ENCODE assay signal across 8 cellular contexts in genomic region chr16:10965440-10966039, GRCh38. TPM values are rescaled to one million over a fixed set of nuclear protein-coding genes. Genes with fewer than 3 reads are reported as not detected.
A peak's percentile ranks its signal among the peaks of the same experiment; 100 is the strongest.
DNase-seq lines count a peak whose midpoint lies in the region; ATAC-seq and TF ChIP-seq lines count a peak whose summit lies in the region.

No MANE protein-coding gene starts in this region.

- POLR2A ChIA-PET in CD4-positive, alpha-beta memory T cell (lab: Charles Lee; ENCODE audit: partially characterized antibody), result interaction anchor here (1.3 to 7.3 kb wide), 6 partner anchors 23 to 390 kb away, joined by 3 to 83 read pairs (median 7); partner anchors contain the start of genes DEXI, RMI2 and SOCS1

- peak overlapping the region; percentile 45 for H3K27ac ChIP-seq in CD4-positive, alpha-beta memory T cell (ENCODE audit: low read depth, low read length)

- H3K27me3 Mint-ChIP-seq in CD4-positive, alpha-beta memory T cell, result no peaks in the 10 kb centered on the region
- H3K27me3 Mint-ChIP-seq in T-helper 1 cell treated with Interleukin-12 subunit alpha and Interleukin-12 subunit beta and Interleukin-4 antibody, amounts not matched to agents 30 μg/mL and 1 μg/mL, for 36 hours (ENCODE audit: low read depth), result no peaks in the 10 kb centered on the region

- intact Hi-C loops in CD4-positive, alpha-beta memory T cell (cut with micrococcal nuclease), result loop anchor here (2.0 kb wide), 2 partner anchors 331 to 439 kb away; no protein-coding TSS in a partner anchor
- intact Hi-C loops in posterior cingulate gyrus (cut with DNase I), result loop anchor here (2.0 kb wide), 2 partner anchors 289 to 391 kb away; no protein-coding TSS in a partner anchor

- H3K4me3 Mint-ChIP-seq in CD4-positive, alpha-beta memory T cell, result peak overlapping the region in 3 of 8 donors; percentile 60 to 83 (median 82)
- H3K4me3 Mint-ChIP-seq in T-helper 1 cell treated with Interleukin-12 subunit alpha and Interleukin-12 subunit beta and Interleukin-4 antibody, amounts not matched to agents 30 μg/mL and 1 μg/mL, for 36 hours, result peak overlapping the region; percentile 54

- peak overlapping the region; percentile 88 to 95 (median 92) for H3K27ac Mint-ChIP-seq in CD4-positive, alpha-beta memory T cell
- H3K27ac Mint-ChIP-seq in T-helper 1 cell treated with Interleukin-12 subunit alpha and Interleukin-12 subunit beta and Interleukin-4 antibody, amounts not matched to agents 30 μg/mL and 1 μg/mL, for 36 hours, result peak overlapping the region; percentile 91

- H3K36me3 ChIP-seq in CD4-positive, alpha-beta memory T cell (ENCODE audit: insufficient read depth, low read length), result peaks cover 15% of the 10 kb centered on the region

- peaks cover 20% of the 10 kb centered on the region for H3K4me1 ChIP-seq in CD4-positive, alpha-beta memory T cell (ENCODE audit: insufficient read depth, low read length)

- peaks cover 21 to 35% (median 26%) of the 10 kb centered on the region in 4 donors for H3K4me1 Mint-ChIP-seq in CD4-positive, alpha-beta memory T cell
- peaks cover 52% of the 10 kb centered on the region for H3K4me1 Mint-ChIP-seq in T-helper 1 cell treated with Interleukin-12 subunit alpha and Interleukin-12 subunit beta and Interleukin-4 antibody, amounts not matched to agents 30 μg/mL and 1 μg/mL, for 36 hours (ENCODE audit: low read depth)

- H3K4me3 ChIP-seq in CD4-positive, alpha-beta memory T cell (ENCODE audit: low read length in 2 of 2), result no peak overlapping the region

- peak in 1 of 5 donors; percentile 61 for DNase-seq in CD4-positive, alpha-beta memory T cell
- DNase-seq in posterior cingulate gyrus (no peak), HuH-7.5 (ENCODE audit: low spot score) (no peak), NCI-H1930 (lab: John Stamatoyannopoulos, UW) (no peak)

- CTCF ChIA-PET in CD4-positive, alpha-beta memory T cell (lab: Charles Lee; ENCODE audit: partially characterized antibody), result interaction anchor here (0.7 to 13.2 kb wide), 18 partner anchors 15 to 749 kb away, joined by 3 to 197 read pairs (median 14); partner anchors contain the start of genes SOCS1 and TNP2

- ATAC-seq in GM18907 (IDR thresholded peaks at IDR 0.05; ENCODE audit: unreplicated experiment), result peak; percentile 68
- peak; percentile 56 for ATAC-seq in HG02870 (IDR thresholded peaks at IDR 0.05; ENCODE audit: unreplicated experiment)
- ATAC-seq in SK-N-SH treated with all-trans-retinoic acid at 6 μM for 48 hours, result no peak

- H3K36me3 Mint-ChIP-seq in CD4-positive, alpha-beta memory T cell, result peaks cover 35 to 50% of the 10 kb centered on the region in 2 donors
- peaks cover 45% of the 10 kb centered on the region for H3K36me3 Mint-ChIP-seq in T-helper 1 cell treated with Interleukin-12 subunit alpha and Interleukin-12 subunit beta and Interleukin-4 antibody, amounts not matched to agents 30 μg/mL and 1 μg/mL, for 36 hours (ENCODE audit: low read depth)

- H3K9me3 ChIP-seq in CD4-positive, alpha-beta memory T cell (ENCODE audit: control insufficient read depth in 1 of 2, low read length in 2 of 2), result no peaks in the 10 kb centered on the region

- no peaks in the 10 kb centered on the region for H3K27me3 ChIP-seq in CD4-positive, alpha-beta memory T cell (ENCODE audit: insufficient read depth, low read length)

- no peaks in the 10 kb centered on the region for H3K9me3 Mint-ChIP-seq in CD4-positive, alpha-beta memory T cell
- H3K9me3 Mint-ChIP-seq in T-helper 1 cell treated with Interleukin-12 subunit alpha and Interleukin-12 subunit beta and Interleukin-4 antibody, amounts not matched to agents 30 μg/mL and 1 μg/mL, for 36 hours, result peaks cover 7% of the 10 kb centered on the region

TF ChIP-seq in SK-N-SH treated with all-trans-retinoic acid at 6 μM for 48 hours, 23 proteins besides CTCF, POLR2A, EP300 and RAD21:
- TF ChIP-seq ISL1 (CRISPR knock-in tag; IDR thresholded peaks at IDR 0.05) (no peak), TCF4 (CRISPR knock-in tag; IDR thresholded peaks at IDR 0.05; ENCODE audit: borderline replicate concordance) (no peak), ZC3H10 (CRISPR knock-in tag; IDR thresholded peaks at IDR 0.05) (no peak), ZFP3 (CRISPR knock-in tag; IDR thresholded peaks at IDR 0.05) (no peak), SNAI2 (CRISPR knock-in tag; IDR thresholded peaks at IDR 0.05) (no peak), CSRNP3 (CRISPR knock-in tag; IDR thresholded peaks at IDR 0.05) (no peak), RARB (CRISPR knock-in tag; IDR thresholded peaks at IDR 0.05) (no peak), BACH2 (CRISPR knock-in tag; IDR thresholded peaks at IDR 0.05; ENCODE audit: borderline replicate concordance) (no peak), GLIS3 (CRISPR knock-in tag; IDR thresholded peaks at IDR 0.05) (no peak), TSHZ2 (CRISPR knock-in tag; IDR thresholded peaks at IDR 0.05) (no peak), ZNF70 (CRISPR knock-in tag; IDR thresholded peaks at IDR 0.05) (no peak), ZNF8 (CRISPR knock-in tag; IDR thresholded peaks at IDR 0.05) (no peak), TOX (CRISPR knock-in tag; IDR thresholded peaks at IDR 0.05; ENCODE audit: borderline replicate concordance) (no peak)
- TF ChIP-seq, protein P1, sequence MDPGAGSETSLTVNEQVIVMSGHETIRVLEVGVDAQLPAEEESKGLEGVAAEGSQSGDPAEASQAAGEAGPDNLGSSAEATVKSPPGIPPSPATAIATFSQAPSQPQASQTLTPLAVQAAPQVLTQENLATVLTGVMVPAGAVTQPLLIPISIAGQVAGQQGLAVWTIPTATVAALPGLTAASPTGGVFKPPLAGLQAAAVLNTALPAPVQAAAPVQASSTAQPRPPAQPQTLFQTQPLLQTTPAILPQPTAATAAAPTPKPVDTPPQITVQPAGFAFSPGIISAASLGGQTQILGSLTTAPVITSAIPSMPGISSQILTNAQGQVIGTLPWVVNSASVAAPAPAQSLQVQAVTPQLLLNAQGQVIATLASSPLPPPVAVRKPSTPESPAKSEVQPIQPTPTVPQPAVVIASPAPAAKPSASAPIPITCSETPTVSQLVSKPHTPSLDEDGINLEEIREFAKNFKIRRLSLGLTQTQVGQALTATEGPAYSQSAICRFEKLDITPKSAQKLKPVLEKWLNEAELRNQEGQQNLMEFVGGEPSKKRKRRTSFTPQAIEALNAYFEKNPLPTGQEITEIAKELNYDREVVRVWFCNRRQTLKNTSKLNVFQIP (CRISPR knock-in tag; IDR thresholded peaks at IDR 0.05; ENCODE audit: borderline replicate concordance, low read depth), result no peak

RNA-seq across cellular contexts. Expression of gene CLEC16A, which starts 21.2 kb away (rescaled TPM):
- 10 to 100 TPM; 24.8 to 28.4 TPM for total RNA-seq in CD4-positive, alpha-beta memory T cell
- polyA plus RNA-seq in CD4-positive, alpha-beta memory T cell, result 10 to 100 TPM in 1 of 2 donors, 1 to 10 TPM in 1; 5.2 to 24.1 TPM

RNA-seq across cellular contexts. Expression of gene DEXI, which starts 23.3 kb away (rescaled TPM):
- total RNA-seq in CD4-positive, alpha-beta memory T cell, result 10 to 100 TPM; 37.9 to 41.2 TPM
- 10 to 100 TPM; 60.2 to 66.3 TPM for polyA plus RNA-seq in CD4-positive, alpha-beta memory T cell
